In genomic region chr1:168216171-168216570, GRCh38 we compare ENCODE assay signal across 17 cellular contexts. TPM values are rescaled to one million over a fixed set of nuclear protein-coding genes. Genes with fewer than 3 reads are reported as not detected.
DNase-seq lines count a peak whose midpoint lies in the region; ATAC-seq, FAIRE-seq and TF ChIP-seq lines count a peak whose summit lies in the region.
"Had no signal": no experiment of that assay in that cellular context is flagged by ENCODE, and none has a peak within 500 bp of the region (broad histone marks: within the 10 kb centered on the region; RNA-seq: fewer than 3 reads in every experiment).

No MANE protein-coding gene starts in this region.

- H3K4me3 Mint-ChIP-seq in HFFc6, result no peak overlapping the region
- H3K4me3 Mint-ChIP-seq: B cell; CD4-positive, alpha-beta T cell had no signal

- WGBS in heart left ventricle, 4 donors, result 65 to 71% (median 68%) methylated on average over 4 of the region's 4 CpGs
- WGBS in heart right ventricle, 2 donors, result 61 to 69% methylated on average over 4 of the region's 4 CpGs
- WGBS in psoas muscle, 3 donors, result 50 to 66% (median 53%) methylated on average over 4 of the region's 4 CpGs
- 22 to 26% methylated on average over 4 of the region's 4 CpGs for WGBS in aorta, 2 donors

- H3K36me3 ChIP-seq in heart left ventricle (no peaks in the 10 kb centered on the region), right atrium auricular region (no peaks in the 10 kb centered on the region), heart right ventricle (no peaks in the 10 kb centered on the region), psoas muscle (ENCODE audit: insufficient read depth in 1 of 2, low read depth in 1 of 2) (no peaks in the 10 kb centered on the region), aorta (ENCODE audit: control insufficient read depth in 1 of 2, insufficient read depth in 2 of 2, low read length in 1 of 2) (no peaks in the 10 kb centered on the region)
- H3K36me3 ChIP-seq: HAP-1 had no signal

- no peaks in the 10 kb centered on the region for H3K27me3 ChIP-seq in heart left ventricle
- H3K27me3 ChIP-seq in right atrium auricular region, result no peaks in the 10 kb centered on the region
- H3K27me3 ChIP-seq in heart right ventricle, result no peaks in the 10 kb centered on the region
- no peaks in the 10 kb centered on the region for H3K27me3 ChIP-seq in psoas muscle (ENCODE audit: insufficient read depth in 3 of 3, low read length in 2 of 3)
- H3K27me3 ChIP-seq in aorta (ENCODE audit: control insufficient read depth in 1 of 2, insufficient read depth in 2 of 2, low read length in 1 of 2), result no peaks in the 10 kb centered on the region

- no peaks in the 10 kb centered on the region for H3K4me1 Mint-ChIP-seq in HFFc6 (ENCODE audit: low read depth)
- H3K4me1 Mint-ChIP-seq: B cell had no signal

- H3K9me3 Mint-ChIP-seq in HFFc6, result peaks cover 14% of the 10 kb centered on the region

- H3K4me1 ChIP-seq in heart left ventricle (peaks cover 0 to 7% (median 0%) of the 10 kb centered on the region in 12 donors), right atrium auricular region (no peaks in the 10 kb centered on the region), heart right ventricle (no peaks in the 10 kb centered on the region), psoas muscle (no peaks in the 10 kb centered on the region), aorta (ENCODE audit: control insufficient read depth in 1 of 2, insufficient read depth in 2 of 2, low read length in 2 of 2) (no peaks in the 10 kb centered on the region)
- H3K4me1 ChIP-seq: HAP-1 had no signal

- H3K4me3 ChIP-seq in heart left ventricle (no peak overlapping the region), right atrium auricular region (no peak overlapping the region), heart right ventricle (no peak overlapping the region), psoas muscle (no peak overlapping the region), aorta (ENCODE audit: low read length in 2 of 2) (no peak overlapping the region)
- H3K4me3 ChIP-seq: HAP-1 had no signal

- FAIRE-seq in GM12891 (lab: Jason Lieb, UNC), result no peak

- intact Hi-C loops in heart left ventricle (cut with DNase I) (no loop called here), heart right ventricle (cut with DNase I) (no loop called here), psoas muscle (cut with DNase I) (no loop called here), aorta (cut with DNase I) (no loop called here)

- peaks cover 0 to 28% (median 4%) of the 10 kb centered on the region in 12 donors for H3K9me3 ChIP-seq in heart left ventricle
- peaks cover 0 to 3% of the 10 kb centered on the region in 2 donors for H3K9me3 ChIP-seq in right atrium auricular region
- peaks cover 0 to 28% (median 9%) of the 10 kb centered on the region in 11 donors for H3K9me3 ChIP-seq in heart right ventricle
- H3K9me3 ChIP-seq in psoas muscle, result peaks cover 4% of the 10 kb centered on the region
- H3K9me3 ChIP-seq in aorta (ENCODE audit: control insufficient read depth, low read length), result peaks cover 3% of the 10 kb centered on the region

- no peak overlapping the region for H3K27ac Mint-ChIP-seq in HFFc6
- H3K27ac Mint-ChIP-seq: B cell; CD4-positive, alpha-beta T cell had no signal

- H3K27me3 Mint-ChIP-seq in HFFc6 (ENCODE audit: insufficient read depth), result peaks cover 4% of the 10 kb centered on the region
- H3K27me3 Mint-ChIP-seq: CD4-positive, alpha-beta T cell had no signal

- peaks cover 11% of the 10 kb centered on the region for H3K36me3 Mint-ChIP-seq in HFFc6 (ENCODE audit: low read depth)

- TF ChIP-seq CTCF in heart left ventricle (IDR thresholded peaks at IDR 0.05), result no peak
- no peak for TF ChIP-seq CTCF in right atrium auricular region (IDR thresholded peaks at IDR 0.05)
- no peak for TF ChIP-seq CTCF in heart right ventricle (IDR thresholded peaks at IDR 0.05)
- TF ChIP-seq CTCF in psoas muscle (IDR thresholded peaks at IDR 0.05), result no peak
- no peak for TF ChIP-seq CTCF in HFFc6 (IDR thresholded peaks at IDR 0.05)

- DNase-seq in heart left ventricle (no peak), right atrium auricular region (ENCODE audit: low spot score) (no peak), heart right ventricle (no peak), psoas muscle (no peak), aorta (no peak), GM12891 (ENCODE audit: insufficient read length, low spot score) (no peak), HFFc6 (no peak)
- no peak for DNase-seq in activated CD4-positive, alpha-beta T cell treated with anti-CD3 and anti-CD28 coated beads for 4 hours
- DNase-seq: ACHN; C1 segment of cervical spinal cord; Calu3; CD4-positive, alpha-beta T cell; DMS 273 treated with DMSO at 0.1 percent for 48 hours; GOT3 had no signal

- TF ChIP-seq POLR2A in heart left ventricle (IDR thresholded peaks at IDR 0.05) (no peak), GM12891 (IDR thresholded peaks at IDR 0.05; ENCODE audit: low read depth, low read length) (no peak)

- peak; percentile 75 to 86 (median 78) for ATAC-seq in heart left ventricle
- peak; percentile 65 to 93 (median 85) for ATAC-seq in heart right ventricle
- ATAC-seq in psoas muscle, result peak; percentile 61 to 84 (median 80)
- peak; percentile 65 for ATAC-seq in aorta (ENCODE audit: low FRiP score)
- ATAC-seq: HepG2 had no signal

- no peak overlapping the region for H3K27ac ChIP-seq in heart left ventricle
- H3K27ac ChIP-seq in right atrium auricular region, result no peak overlapping the region
- H3K27ac ChIP-seq in heart right ventricle, result no peak overlapping the region
- H3K27ac ChIP-seq in psoas muscle, result no peak overlapping the region
- H3K27ac ChIP-seq in aorta (ENCODE audit: low read depth in 1 of 2, low read length in 2 of 2), result no peak overlapping the region

TF ChIP-seq in GM12891, 5 proteins besides CTCF, POLR2A, EP300 and RAD21:
- no peak for TF ChIP-seq TAF1 (IDR thresholded peaks at IDR 0.05; ENCODE audit: low read depth, low read length)

RNA-seq across cellular contexts. Expression of gene SFT2D2, which starts 9.6 kb away (rescaled TPM):
- total RNA-seq in heart left ventricle (10 to 100 TPM; 12.5 to 48.7 (median 16.3) TPM), right atrium auricular region (10 to 100 TPM; 12.5 to 23.7 TPM), heart right ventricle (10 to 100 TPM; 10.7 to 34.8 (median 16.9) TPM), psoas muscle (10 to 100 TPM; 12.7 to 15.5 (median 15.0) TPM), aorta (100 to 1,000 TPM in 1 of 2 donors, 10 to 100 TPM in 1; 94.6 to 107 TPM)
- polyA plus RNA-seq in heart left ventricle (1 to 10 TPM; 2.7 to 6.1 TPM), heart right ventricle (1 to 10 TPM; 2.8 to 3.1 TPM), psoas muscle (1 to 10 TPM; 2.0 to 5.0 (median 2.9) TPM), aorta (10 to 100 TPM in 1 of 2 donors, 1 to 10 TPM in 1; 5.3 to 11.4 TPM)
- 6.4 TPM for polyA plus RNA-seq in GM12891 (2012; ENCODE audit: low read depth, missing spikeins)
- total RNA-seq in HFFc6 (2021; fragmentation: NEBNext Ultra II Directional; extraction: Animal tissue kit (Norgen Biotek cat#: 25700)), result 10 to 100 TPM; 54.7 to 62.2 (median 57.8) TPM

RNA-seq across cellular contexts. Expression of gene TIPRL, which starts 37.4 kb away (rescaled TPM):
- total RNA-seq in heart left ventricle, result 10 to 100 TPM; 26.9 to 39.4 (median 33.0) TPM
- polyA plus RNA-seq in heart left ventricle, result 10 to 100 TPM; 11.8 to 31.7 TPM
- total RNA-seq in right atrium auricular region, result 10 to 100 TPM; 26.9 to 31.9 TPM
- total RNA-seq in heart right ventricle, result 10 to 100 TPM; 25.0 to 37.5 (median 31.3) TPM
- 10 to 100 TPM in 1 of 2 donors, 1 to 10 TPM in 1; 9.6 to 21.6 TPM for polyA plus RNA-seq in heart right ventricle
- total RNA-seq in psoas muscle, result 10 to 100 TPM; 27.1 to 34.7 (median 31.2) TPM
- 10 to 100 TPM; 15.3 to 32.8 (median 30.7) TPM for polyA plus RNA-seq in psoas muscle
- 10 to 100 TPM; 25.1 to 28.9 TPM for total RNA-seq in aorta
- 10 to 100 TPM; 14.3 to 19.7 TPM for polyA plus RNA-seq in aorta
- polyA plus RNA-seq in GM12891 (2012; ENCODE audit: low read depth, missing spikeins), result 25.1 TPM
- total RNA-seq in HFFc6 (2021; fragmentation: NEBNext Ultra II Directional; extraction: Animal tissue kit (Norgen Biotek cat#: 25700)), result 10 to 100 TPM; 38.8 to 46.2 (median 44.2) TPM
